Comparison of ENCODE assay signal across 35 cellular contexts in genomic region chr11:45239733-45240132, GRCh38. TPM values are rescaled to one million over a fixed set of nuclear protein-coding genes. Genes with fewer than 3 reads are reported as not detected.
"Had no signal": no experiment of that assay in that cellular context is flagged by ENCODE, and none has a peak within 500 bp of the region (broad histone marks: within the 10 kb centered on the region; RNA-seq: fewer than 3 reads in every experiment).

No MANE protein-coding gene starts in this region.

- FAIRE-seq: astrocyte, bronchial epithelial cell, colon had no signal

- DNase-seq: activated effector memory CD4-positive, alpha-beta T cell treated with anti-CD3 and anti-CD28 coated beads, Interleukin-2, amount 50 U/mL, for 16 hours; activated effector memory CD4-positive, alpha-beta T cell treated with Interleukin-2 at 50 U/mL for 16 hours; activated gamma-delta T cell; activated gamma-delta T cell treated with Interleukin-2 at 50 U/mL for 16 hours; activated naive CD4-positive, alpha-beta T cell; activated naive CD4-positive, alpha-beta T cell treated with anti-CD3 and anti-CD28 coated beads for 36 hours; activated naive CD4-positive, alpha-beta T cell treated with anti-CD3 and anti-CD28 coated beads, Interleukin-2, amount 10 ng/mL, durations not matched to agents 7 days and 5 days; activated naive CD4-positive, alpha-beta T cell treated with anti-CD3 and anti-CD28 coated beads, Interleukin-2, amount 50 U/mL, for 16 hours; activated naive CD4-positive, alpha-beta T cell treated with Interleukin-2 at 50 U/mL for 16 hours; activated naive CD8-positive, alpha-beta T cell treated with anti-CD3 and anti-CD28 coated beads for 36 hours; activated naive CD8-positive, alpha-beta T cell treated with anti-CD3 and anti-CD28 coated beads, Interleukin-2, amount 10 ng/mL, durations not matched to agents 7 days and 5 days; activated naive CD8-positive, alpha-beta T cell treated with anti-CD3 and anti-CD28 coated beads, Interleukin-2, amount 50 U/mL, for 24 hours; activated T-cell treated with anti-CD3 and anti-CD28 coated beads, Interleukin-2, amount 50 U/mL, for 4 hours; activated T-cell treated with anti-CD3 and anti-CD28 coated beads, Interleukin-2, amount 50 U/mL, for 48 hours; activated T-cell treated with anti-CD3 and anti-CD28 coated beads, Interleukin-2, amount 50 U/mL, for 72 hours; adrenal gland; amniotic stem cell; amygdala; anterior cingulate cortex; aorta; body of pancreas; brain microvascular endothelial cell; caudate nucleus; central memory CD4-positive, alpha-beta T cell; cerebellar nuclear complex had no signal

- H3K27ac ChIP-seq: adrenal gland, ascending aorta, body of pancreas, brain microvascular endothelial cell, breast epithelium, cardiac muscle cell had no signal

- ATAC-seq: activated naive CD4-positive, alpha-beta T cell treated with anti-CD3 and anti-CD28 coated beads, Interleukin-2, amount 50 U/mL, for 72 hours; activated naive CD8-positive, alpha-beta T cell treated with anti-CD3 and anti-CD28 coated beads, Interleukin-2, amount 50 U/mL, for 24 hours; activated T-cell treated with anti-CD3 and anti-CD28 coated beads, Interleukin-2, amount 50 U/mL, for 4 hours; activated T-cell treated with anti-CD3 and anti-CD28 coated beads, Interleukin-2, amount 50 U/mL, for 72 hours; activated T-helper 17 cell treated with anti-CD3 and anti-CD28 coated beads, Interleukin-2, amount 50 U/mL, for 72 hours; body of pancreas had no signal

- H3K36me3 ChIP-seq: adrenal gland, ascending aorta, brain microvascular endothelial cell, breast epithelium, cardiac muscle cell had no signal

- H3K4me3 ChIP-seq: adrenal gland, ascending aorta, body of pancreas, breast epithelium, cardiac muscle cell had no signal

- H3K4me1 ChIP-seq: adrenal gland, ascending aorta, body of pancreas, breast epithelium had no signal

- H3K9me3 ChIP-seq: adrenal gland, ascending aorta, body of pancreas, breast epithelium had no signal

- H3K27me3 ChIP-seq: adrenal gland, ascending aorta, body of pancreas, breast epithelium had no signal

RNA-seq across cellular contexts. Expression of gene SYT13, which starts 46.4 kb away (rescaled TPM):
- total RNA-seq: activated naive CD4-positive, alpha-beta T cell treated with anti-CD3 and anti-CD28 coated beads for 36 hours; activated naive CD4-positive, alpha-beta T cell treated with anti-CD3 and anti-CD28 coated beads, Interleukin-2, amount 50 U/mL, for 72 hours; activated naive CD8-positive, alpha-beta T cell treated with anti-CD3 and anti-CD28 coated beads for 36 hours; activated naive CD8-positive, alpha-beta T cell treated with anti-CD3 and anti-CD28 coated beads, Interleukin-2, amount 10 ng/mL, durations not matched to agents 7 days and 5 days; activated T-cell treated with anti-CD3 and anti-CD28 coated beads, Interleukin-2, amount 50 U/mL, for 72 hours; activated T-helper 1 cell treated with anti-CD3 and anti-CD28 coated beads, Interleukin-12 subunit alpha, Interleukin-12 subunit beta, Interleukin-2, Interleukin-4 antibody, amounts not matched to agents 30 ng/mL and 10 ng/mL and 1 ng/mL, durations not matched to agents 14 hours and 24 hours and 36 hours; activated T-helper 17 cell treated with anti-CD3 and anti-CD28 coated beads, Interleukin-2, amount 50 U/mL, for 72 hours; activated T-helper 2 cell treated with anti-CD3 and anti-CD28 coated beads, Interferon-gamma antibody, Interleukin-2, Interleukin-4, amounts not matched to agents 10 μg/mL and 5 μg/mL and 100 μg/mL, durations not matched to agents 14 hours and 24 hours and 36 hours; ascending aorta; bronchial epithelial cell had no signal
